3 cellular contexts compared by ENCODE assay signal in the genomic region with DNA sequence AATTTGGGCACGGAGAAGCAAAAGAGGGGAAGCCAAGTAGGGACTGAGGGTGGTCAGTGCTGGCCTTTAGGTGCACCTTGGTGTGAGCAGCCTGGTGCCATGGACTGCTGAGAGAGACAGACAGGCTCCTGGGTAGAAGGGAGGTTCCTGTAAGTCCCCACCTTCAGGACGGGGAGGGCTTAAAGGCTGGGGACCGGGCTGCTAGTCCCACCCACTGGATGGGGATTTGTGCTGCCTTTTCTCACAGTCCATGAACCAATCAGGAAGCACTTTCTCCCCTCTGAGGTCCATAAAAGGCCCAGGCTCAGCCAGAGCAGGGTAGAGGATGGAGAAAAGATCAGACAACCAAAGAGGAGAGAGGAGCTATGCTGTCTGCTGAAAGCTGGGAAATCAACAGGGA.
TF ChIP-seq lines count a peak whose summit lies in the region.

No MANE protein-coding gene starts in this region.

TF ChIP-seq in A549, 52 proteins besides CTCF, POLR2A, EP300 and RAD21:
- no peak for TF ChIP-seq HEYL (CRISPR knock-in tag; IDR thresholded peaks at IDR 0.05)
- TF ChIP-seq TFCP2L1 (CRISPR knock-in tag; IDR thresholded peaks at IDR 0.05): no peak
- no peak for TF ChIP-seq NR3C1 (IDR thresholded peaks at IDR 0.05)
- TF ChIP-seq NFE2L2 (conservative IDR thresholded peaks at IDR 0.05; ENCODE audit: low read length): no peak
- TF ChIP-seq, protein P1, sequence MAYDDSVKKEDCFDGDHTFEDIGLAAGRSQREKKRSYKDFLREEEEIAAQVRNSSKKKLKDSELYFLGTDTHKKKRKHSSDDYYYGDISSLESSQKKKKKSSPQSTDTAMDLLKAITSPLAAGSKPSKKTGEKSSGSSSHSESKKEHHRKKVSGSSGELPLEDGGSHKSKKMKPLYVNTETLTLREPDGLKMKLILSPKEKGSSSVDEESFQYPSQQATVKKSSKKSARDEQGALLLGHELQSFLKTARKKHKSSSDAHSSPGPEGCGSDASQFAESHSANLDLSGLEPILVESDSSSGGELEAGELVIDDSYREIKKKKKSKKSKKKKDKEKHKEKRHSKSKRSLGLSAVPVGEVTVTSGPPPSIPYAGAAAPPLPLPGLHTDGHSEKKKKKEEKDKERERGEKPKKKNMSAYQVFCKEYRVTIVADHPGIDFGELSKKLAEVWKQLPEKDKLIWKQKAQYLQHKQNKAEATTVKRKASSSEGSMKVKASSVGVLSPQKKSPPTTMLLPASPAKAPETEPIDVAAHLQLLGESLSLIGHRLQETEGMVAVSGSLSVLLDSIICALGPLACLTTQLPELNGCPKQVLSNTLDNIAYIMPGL (CRISPR knock-in tag; IDR thresholded peaks at IDR 0.05; ENCODE audit: borderline replicate concordance): no peak
- TF ChIP-seq, protein P2, sequence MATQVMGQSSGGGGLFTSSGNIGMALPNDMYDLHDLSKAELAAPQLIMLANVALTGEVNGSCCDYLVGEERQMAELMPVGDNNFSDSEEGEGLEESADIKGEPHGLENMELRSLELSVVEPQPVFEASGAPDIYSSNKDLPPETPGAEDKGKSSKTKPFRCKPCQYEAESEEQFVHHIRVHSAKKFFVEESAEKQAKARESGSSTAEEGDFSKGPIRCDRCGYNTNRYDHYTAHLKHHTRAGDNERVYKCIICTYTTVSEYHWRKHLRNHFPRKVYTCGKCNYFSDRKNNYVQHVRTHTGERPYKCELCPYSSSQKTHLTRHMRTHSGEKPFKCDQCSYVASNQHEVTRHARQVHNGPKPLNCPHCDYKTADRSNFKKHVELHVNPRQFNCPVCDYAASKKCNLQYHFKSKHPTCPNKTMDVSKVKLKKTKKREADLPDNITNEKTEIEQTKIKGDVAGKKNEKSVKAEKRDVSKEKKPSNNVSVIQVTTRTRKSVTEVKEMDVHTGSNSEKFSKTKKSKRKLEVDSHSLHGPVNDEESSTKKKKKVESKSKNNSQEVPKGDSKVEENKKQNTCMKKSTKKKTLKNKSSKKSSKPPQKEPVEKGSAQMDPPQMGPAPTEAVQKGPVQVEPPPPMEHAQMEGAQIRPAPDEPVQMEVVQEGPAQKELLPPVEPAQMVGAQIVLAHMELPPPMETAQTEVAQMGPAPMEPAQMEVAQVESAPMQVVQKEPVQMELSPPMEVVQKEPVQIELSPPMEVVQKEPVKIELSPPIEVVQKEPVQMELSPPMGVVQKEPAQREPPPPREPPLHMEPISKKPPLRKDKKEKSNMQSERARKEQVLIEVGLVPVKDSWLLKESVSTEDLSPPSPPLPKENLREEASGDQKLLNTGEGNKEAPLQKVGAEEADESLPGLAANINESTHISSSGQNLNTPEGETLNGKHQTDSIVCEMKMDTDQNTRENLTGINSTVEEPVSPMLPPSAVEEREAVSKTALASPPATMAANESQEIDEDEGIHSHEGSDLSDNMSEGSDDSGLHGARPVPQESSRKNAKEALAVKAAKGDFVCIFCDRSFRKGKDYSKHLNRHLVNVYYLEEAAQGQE (IDR thresholded peaks at IDR 0.05): no peak
- TF ChIP-seq BHLHE40 (IDR thresholded peaks at IDR 0.05; ENCODE audit: low read depth, low read length): no peak
- TF ChIP-seq SMC3 (IDR thresholded peaks at IDR 0.05): no peak
TF ChIP-seq in A549: peak in this region for 0.

TF ChIP-seq in HCT116, 20 proteins besides CTCF, POLR2A, EP300 and RAD21:
- TF ChIP-seq SIN3A (IDR thresholded peaks at IDR 0.05; ENCODE audit: low read depth) (no peak), CBX3 (IDR thresholded peaks at IDR 0.05; ENCODE audit: low read depth) (no peak), POLR2AphosphoS5 (IDR thresholded peaks at IDR 0.05; ENCODE audit: low read depth, low read length) (no peak), CEBPB (IDR thresholded peaks at IDR 0.05; ENCODE audit: low read depth) (no peak), FOSL1 (IDR thresholded peaks at IDR 0.05; ENCODE audit: low read depth) (no peak)
- TF ChIP-seq, protein P3, sequence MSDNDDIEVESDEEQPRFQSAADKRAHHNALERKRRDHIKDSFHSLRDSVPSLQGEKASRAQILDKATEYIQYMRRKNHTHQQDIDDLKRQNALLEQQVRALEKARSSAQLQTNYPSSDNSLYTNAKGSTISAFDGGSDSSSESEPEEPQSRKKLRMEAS (IDR thresholded peaks at IDR 0.05): no peak
- TF ChIP-seq, protein P4, sequence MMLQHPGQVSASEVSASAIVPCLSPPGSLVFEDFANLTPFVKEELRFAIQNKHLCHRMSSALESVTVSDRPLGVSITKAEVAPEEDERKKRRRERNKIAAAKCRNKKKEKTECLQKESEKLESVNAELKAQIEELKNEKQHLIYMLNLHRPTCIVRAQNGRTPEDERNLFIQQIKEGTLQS (IDR thresholded peaks at IDR 0.05): no peak
TF ChIP-seq in HCT116: peak in this region for 0.

TF ChIP-seq in WTC11, 78 proteins besides CTCF, POLR2A, EP300 and RAD21:
- TF ChIP-seq, protein P5, sequence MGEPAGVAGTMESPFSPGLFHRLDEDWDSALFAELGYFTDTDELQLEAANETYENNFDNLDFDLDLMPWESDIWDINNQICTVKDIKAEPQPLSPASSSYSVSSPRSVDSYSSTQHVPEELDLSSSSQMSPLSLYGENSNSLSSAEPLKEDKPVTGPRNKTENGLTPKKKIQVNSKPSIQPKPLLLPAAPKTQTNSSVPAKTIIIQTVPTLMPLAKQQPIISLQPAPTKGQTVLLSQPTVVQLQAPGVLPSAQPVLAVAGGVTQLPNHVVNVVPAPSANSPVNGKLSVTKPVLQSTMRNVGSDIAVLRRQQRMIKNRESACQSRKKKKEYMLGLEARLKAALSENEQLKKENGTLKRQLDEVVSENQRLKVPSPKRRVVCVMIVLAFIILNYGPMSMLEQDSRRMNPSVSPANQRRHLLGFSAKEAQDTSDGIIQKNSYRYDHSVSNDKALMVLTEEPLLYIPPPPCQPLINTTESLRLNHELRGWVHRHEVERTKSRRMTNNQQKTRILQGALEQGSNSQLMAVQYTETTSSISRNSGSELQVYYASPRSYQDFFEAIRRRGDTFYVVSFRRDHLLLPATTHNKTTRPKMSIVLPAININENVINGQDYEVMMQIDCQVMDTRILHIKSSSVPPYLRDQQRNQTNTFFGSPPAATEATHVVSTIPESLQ (CRISPR knock-in tag; IDR thresholded peaks at IDR 0.05): no peak
- TF ChIP-seq, protein P6, sequence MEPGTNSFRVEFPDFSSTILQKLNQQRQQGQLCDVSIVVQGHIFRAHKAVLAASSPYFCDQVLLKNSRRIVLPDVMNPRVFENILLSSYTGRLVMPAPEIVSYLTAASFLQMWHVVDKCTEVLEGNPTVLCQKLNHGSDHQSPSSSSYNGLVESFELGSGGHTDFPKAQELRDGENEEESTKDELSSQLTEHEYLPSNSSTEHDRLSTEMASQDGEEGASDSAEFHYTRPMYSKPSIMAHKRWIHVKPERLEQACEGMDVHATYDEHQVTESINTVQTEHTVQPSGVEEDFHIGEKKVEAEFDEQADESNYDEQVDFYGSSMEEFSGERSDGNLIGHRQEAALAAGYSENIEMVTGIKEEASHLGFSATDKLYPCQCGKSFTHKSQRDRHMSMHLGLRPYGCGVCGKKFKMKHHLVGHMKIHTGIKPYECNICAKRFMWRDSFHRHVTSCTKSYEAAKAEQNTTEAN (CRISPR knock-in tag; IDR thresholded peaks at IDR 0.05): no peak
- TF ChIP-seq RELA (CRISPR knock-in tag; IDR thresholded peaks at IDR 0.05; ENCODE audit: borderline replicate concordance) (no peak), TEAD4 (CRISPR knock-in tag; IDR thresholded peaks at IDR 0.05) (no peak), EMX1 (CRISPR knock-in tag; IDR thresholded peaks at IDR 0.05) (no peak), ZNF263 (CRISPR knock-in tag; IDR thresholded peaks at IDR 0.05; ENCODE audit: low read depth) (no peak), FOXP1 (CRISPR knock-in tag; IDR thresholded peaks at IDR 0.05; ENCODE audit: borderline replicate concordance) (no peak), MYBL2 (CRISPR knock-in tag; IDR thresholded peaks at IDR 0.05) (no peak), JAZF1 (CRISPR knock-in tag; IDR thresholded peaks at IDR 0.05) (no peak)
- TF ChIP-seq, protein P4 (CRISPR knock-in tag; conservative IDR thresholded peaks at IDR 0.05): no peak
- TF ChIP-seq, protein P7, sequence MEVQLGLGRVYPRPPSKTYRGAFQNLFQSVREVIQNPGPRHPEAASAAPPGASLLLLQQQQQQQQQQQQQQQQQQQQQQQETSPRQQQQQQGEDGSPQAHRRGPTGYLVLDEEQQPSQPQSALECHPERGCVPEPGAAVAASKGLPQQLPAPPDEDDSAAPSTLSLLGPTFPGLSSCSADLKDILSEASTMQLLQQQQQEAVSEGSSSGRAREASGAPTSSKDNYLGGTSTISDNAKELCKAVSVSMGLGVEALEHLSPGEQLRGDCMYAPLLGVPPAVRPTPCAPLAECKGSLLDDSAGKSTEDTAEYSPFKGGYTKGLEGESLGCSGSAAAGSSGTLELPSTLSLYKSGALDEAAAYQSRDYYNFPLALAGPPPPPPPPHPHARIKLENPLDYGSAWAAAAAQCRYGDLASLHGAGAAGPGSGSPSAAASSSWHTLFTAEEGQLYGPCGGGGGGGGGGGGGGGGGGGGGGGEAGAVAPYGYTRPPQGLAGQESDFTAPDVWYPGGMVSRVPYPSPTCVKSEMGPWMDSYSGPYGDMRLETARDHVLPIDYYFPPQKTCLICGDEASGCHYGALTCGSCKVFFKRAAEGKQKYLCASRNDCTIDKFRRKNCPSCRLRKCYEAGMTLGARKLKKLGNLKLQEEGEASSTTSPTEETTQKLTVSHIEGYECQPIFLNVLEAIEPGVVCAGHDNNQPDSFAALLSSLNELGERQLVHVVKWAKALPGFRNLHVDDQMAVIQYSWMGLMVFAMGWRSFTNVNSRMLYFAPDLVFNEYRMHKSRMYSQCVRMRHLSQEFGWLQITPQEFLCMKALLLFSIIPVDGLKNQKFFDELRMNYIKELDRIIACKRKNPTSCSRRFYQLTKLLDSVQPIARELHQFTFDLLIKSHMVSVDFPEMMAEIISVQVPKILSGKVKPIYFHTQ (CRISPR knock-in tag; IDR thresholded peaks at IDR 0.05): no peak
